Comparison of ENCODE assay signal across 29 cellular contexts in genomic region chr1:228310162-228310792, GRCh38.
"Had no signal": no experiment of that assay in that cellular context is flagged by ENCODE, and none has a peak within 500 bp of the region (broad histone marks: within the 10 kb centered on the region; RNA-seq: fewer than 3 reads in every experiment).

No MANE protein-coding gene starts in this region.

- H3K4me3 Mint-ChIP-seq: activated CD4-positive, alpha-beta memory T cell treated with anti-CD3 and anti-CD28 coated beads for 36 hours; activated CD4-positive, alpha-beta T cell treated with anti-CD3 and anti-CD28 coated beads for 36 hours; activated CD4-positive, alpha-beta T cell treated with anti-CD3 and anti-CD28 coated beads, Interleukin-2, amount 10 ng/mL, durations not matched to agents 24 days and 14 days; activated CD8-positive, alpha-beta memory T cell treated with anti-CD3 and anti-CD28 coated beads, Interleukin-2, amount 10 ng/mL, durations not matched to agents 7 days and 5 days; activated CD8-positive, alpha-beta T cell treated with anti-CD3 and anti-CD28 coated beads, Interleukin-2, amount 10 ng/mL, durations not matched to agents 7 days and 5 days; activated naive CD4-positive, alpha-beta T cell treated with anti-CD3 and anti-CD28 coated beads, Interleukin-2, amount 10 ng/mL, durations not matched to agents 7 days and 5 days; activated naive CD8-positive, alpha-beta T cell treated with anti-CD3 and anti-CD28 coated beads, Interleukin-2, amount 10 ng/mL, durations not matched to agents 7 days and 5 days; activated T-helper 1 cell treated with anti-CD3 and anti-CD28 coated beads, Interleukin-12 subunit alpha, Interleukin-12 subunit beta, Interleukin-2, Interleukin-4 antibody, amounts not matched to agents 30 ng/mL and 10 ng/mL and 1 ng/mL, durations not matched to agents 14 hours and 24 hours and 36 hours; brain; central memory CD8-positive, alpha-beta T cell; dendritic cell treated with granulocyte-macrophage colony-stimulating factor and Interleukin-4, amounts not matched to agents 40 ng/mL and 50 ng/mL, for 4 days; endodermal cell had no signal

- H3K36me3 ChIP-seq: ascending aorta, breast epithelium had no signal

- H3K4me3 ChIP-seq: ascending aorta, breast epithelium, coronary artery, dorsolateral prefrontal cortex, esophagus muscularis mucosa, gastrocnemius medialis, heart right ventricle had no signal

- H3K27ac Mint-ChIP-seq: activated CD4-positive, alpha-beta memory T cell treated with anti-CD3 and anti-CD28 coated beads for 36 hours; activated CD4-positive, alpha-beta T cell treated with anti-CD3 and anti-CD28 coated beads for 36 hours; activated CD4-positive, alpha-beta T cell treated with anti-CD3 and anti-CD28 coated beads, Interleukin-2, amount 10 ng/mL, durations not matched to agents 24 days and 14 days; activated CD8-positive, alpha-beta memory T cell treated with anti-CD3 and anti-CD28 coated beads, Interleukin-2, amount 10 ng/mL, durations not matched to agents 7 days and 5 days; activated CD8-positive, alpha-beta T cell treated with anti-CD3 and anti-CD28 coated beads, Interleukin-2, amount 10 ng/mL, durations not matched to agents 7 days and 5 days; activated naive CD4-positive, alpha-beta T cell treated with anti-CD3 and anti-CD28 coated beads, Interleukin-2, amount 10 ng/mL, durations not matched to agents 7 days and 5 days; activated naive CD4-positive, alpha-beta T cell treated with anti-CD3 and anti-CD28 coated beads, Interleukin-2, amount 50 U/mL, for 72 hours; activated naive CD8-positive, alpha-beta T cell treated with anti-CD3 and anti-CD28 coated beads, Interleukin-2, amount 10 ng/mL, durations not matched to agents 7 days and 5 days; activated T-helper 1 cell treated with anti-CD3 and anti-CD28 coated beads, Interleukin-12 subunit alpha, Interleukin-12 subunit beta, Interleukin-2, Interleukin-4 antibody, amounts not matched to agents 30 ng/mL and 10 ng/mL and 1 ng/mL, durations not matched to agents 14 hours and 24 hours and 36 hours; brain; dendritic cell treated with granulocyte-macrophage colony-stimulating factor and Interleukin-4, amounts not matched to agents 40 ng/mL and 50 ng/mL, for 4 days; endodermal cell had no signal

- H3K36me3 Mint-ChIP-seq: activated CD8-positive, alpha-beta memory T cell treated with anti-CD3 and anti-CD28 coated beads, Interleukin-2, amount 10 ng/mL, durations not matched to agents 7 days and 5 days; activated naive CD4-positive, alpha-beta T cell treated with anti-CD3 and anti-CD28 coated beads, Interleukin-2, amount 10 ng/mL, durations not matched to agents 7 days and 5 days had no signal

- ATAC-seq: activated CD4-positive, alpha-beta T cell treated with anti-CD3 and anti-CD28 coated beads for 36 hours; activated CD8-positive, alpha-beta memory T cell treated with anti-CD3 and anti-CD28 coated beads, Interleukin-2, amount 10 ng/mL, durations not matched to agents 7 days and 5 days; activated CD8-positive, alpha-beta T cell treated with anti-CD3 and anti-CD28 coated beads, Interleukin-2, amount 10 ng/mL, durations not matched to agents 7 days and 5 days; activated naive CD4-positive, alpha-beta T cell treated with anti-CD3 and anti-CD28 coated beads, Interleukin-2, amount 50 U/mL, for 72 hours; foreskin keratinocyte; gastrocnemius medialis; heart right ventricle had no signal

- H3K27ac ChIP-seq: ascending aorta, breast epithelium, coronary artery, dorsolateral prefrontal cortex, esophagus muscularis mucosa, foreskin keratinocyte, heart right ventricle had no signal

- H3K27me3 ChIP-seq: ascending aorta, breast epithelium, foreskin keratinocyte, gastrocnemius medialis, heart right ventricle had no signal

- H3K27me3 Mint-ChIP-seq: activated CD4-positive, alpha-beta memory T cell treated with anti-CD3 and anti-CD28 coated beads for 36 hours; activated CD4-positive, alpha-beta T cell treated with anti-CD3 and anti-CD28 coated beads for 36 hours; activated CD4-positive, alpha-beta T cell treated with anti-CD3 and anti-CD28 coated beads, Interleukin-2, amount 10 ng/mL, durations not matched to agents 24 days and 14 days; activated CD8-positive, alpha-beta memory T cell treated with anti-CD3 and anti-CD28 coated beads, Interleukin-2, amount 10 ng/mL, durations not matched to agents 7 days and 5 days; activated naive CD4-positive, alpha-beta T cell treated with anti-CD3 and anti-CD28 coated beads, Interleukin-2, amount 10 ng/mL, durations not matched to agents 7 days and 5 days; activated naive CD8-positive, alpha-beta T cell treated with anti-CD3 and anti-CD28 coated beads, Interleukin-2, amount 10 ng/mL, durations not matched to agents 7 days and 5 days; brain; central memory CD8-positive, alpha-beta T cell; dendritic cell treated with granulocyte-macrophage colony-stimulating factor and Interleukin-4, amounts not matched to agents 40 ng/mL and 50 ng/mL, for 4 days had no signal

- H3K4me1 Mint-ChIP-seq: activated CD4-positive, alpha-beta T cell treated with anti-CD3 and anti-CD28 coated beads for 36 hours; activated CD4-positive, alpha-beta T cell treated with anti-CD3 and anti-CD28 coated beads, Interleukin-2, amount 10 ng/mL, durations not matched to agents 24 days and 14 days; activated CD8-positive, alpha-beta memory T cell treated with anti-CD3 and anti-CD28 coated beads, Interleukin-2, amount 10 ng/mL, durations not matched to agents 7 days and 5 days; activated naive CD4-positive, alpha-beta T cell treated with anti-CD3 and anti-CD28 coated beads, Interleukin-2, amount 10 ng/mL, durations not matched to agents 7 days and 5 days; activated naive CD8-positive, alpha-beta T cell treated with anti-CD3 and anti-CD28 coated beads, Interleukin-2, amount 10 ng/mL, durations not matched to agents 7 days and 5 days; brain; central memory CD8-positive, alpha-beta T cell; endodermal cell had no signal

- H3K9me3 Mint-ChIP-seq: central memory CD8-positive, alpha-beta T cell; endodermal cell had no signal

- H3K9me3 ChIP-seq: gastrocnemius medialis had no signal

- DNase-seq: activated CD4-positive, alpha-beta memory T cell treated with anti-CD3 and anti-CD28 coated beads for 36 hours; activated CD4-positive, alpha-beta T cell treated with anti-CD3 and anti-CD28 coated beads for 36 hours; activated CD4-positive, alpha-beta T cell treated with anti-CD3 and anti-CD28 coated beads, Interleukin-2, amount 10 ng/mL, durations not matched to agents 24 days and 14 days; activated CD4-positive, CD25-positive, alpha-beta regulatory T cell; activated CD8-positive, alpha-beta memory T cell treated with anti-CD3 and anti-CD28 coated beads, Interleukin-2, amount 10 ng/mL, durations not matched to agents 7 days and 5 days; activated CD8-positive, alpha-beta memory T cell treated with anti-CD3 and anti-CD28 coated beads, Interleukin-2, amount 50 U/mL, for 4 hours; activated CD8-positive, alpha-beta T cell treated with anti-CD3 and anti-CD28 coated beads, Interleukin-2, amount 10 ng/mL, durations not matched to agents 7 days and 5 days; activated gamma-delta T cell; activated naive CD4-positive, alpha-beta T cell; effector memory CD4-positive, alpha-beta T cell; endodermal cell; erythroblast; glutamatergic neuron; heart right ventricle; T-helper 2 cell had no signal

- H3K4me1 ChIP-seq: ascending aorta, breast epithelium, esophagus muscularis mucosa, foreskin keratinocyte had no signal
